ENCODE assay signal across 16 cellular contexts in genomic region chr9:27765266-27765665, GRCh38.
DNase-seq lines count a peak whose midpoint lies in the region; TF ChIP-seq lines count a peak whose summit lies in the region.
"Had no signal": no experiment of that assay in that cellular context is flagged by ENCODE, and none has a peak within 500 bp of the region (broad histone marks: within the 10 kb centered on the region; RNA-seq: fewer than 3 reads in every experiment).

No MANE protein-coding gene starts in this region.

- H3K27me3 Mint-ChIP-seq in H9 (ENCODE audit: low read depth) = no peaks in the 10 kb centered on the region

- in situ Hi-C loops in mammary epithelial cell (cut with MboI; ENCODE audit: low sequenced_read_pairs in 2 of 2) = no loop called here

- no peak overlapping the region for H3K27ac Mint-ChIP-seq in H9

- H2BK12ac ChIP-seq in neuronal stem cell (ENCODE audit: low read length) = no peak overlapping the region
- H2BK12ac ChIP-seq in H9 (ENCODE audit: insufficient read length, low read depth, low read length) = no peak overlapping the region

- BruUV-seq in mammary epithelial cell (replicated peaks; lab: Mats Ljungman, UMichigan) = no TSS peak

- no peaks in the 10 kb centered on the region for H3K36me3 ChIP-seq in mammary epithelial cell (ENCODE audit: insufficient read depth, low read length)
- H3K36me3 ChIP-seq in breast epithelium = no peaks in the 10 kb centered on the region
- no peaks in the 10 kb centered on the region for H3K36me3 ChIP-seq in neuronal stem cell (replicated peaks in 1 of 2; ENCODE audit: control insufficient read depth in 2 of 2, insufficient read depth in 2 of 2, low read length in 2 of 2)
- H3K36me3 ChIP-seq: MG63 had no signal

- H3K4me3 Mint-ChIP-seq in H9 = no peak overlapping the region

- H4K20me1 ChIP-seq in mammary epithelial cell (ENCODE audit: insufficient read depth, low read length) (no peaks in the 10 kb centered on the region), H9 (ENCODE audit: control insufficient read depth, insufficient read depth, insufficient read length) (no peaks in the 10 kb centered on the region)

- H3K79me2 ChIP-seq in mammary epithelial cell (ENCODE audit: insufficient read depth, low read length) (no peaks in the 10 kb centered on the region), H9 (ENCODE audit: insufficient read depth, low read length) (no peaks in the 10 kb centered on the region)

- dilution Hi-C loops in mammary epithelial cell (cut with HindIII; ENCODE audit: low sequenced_read_pairs) = no loop called here

- peaks cover 9 to 23% of the 10 kb centered on the region in 2 experiments; a peak in 3 of 4 replicates for H3K4me1 Mint-ChIP-seq in H9

- DNase-seq in mammary epithelial cell = peak; percentile 60
- no peak for DNase-seq in breast epithelium (ENCODE audit: low spot score in 2 of 2)
- peak; percentile 30 for DNase-seq in iris pigment epithelial cell (ENCODE audit: low read depth)
- no peak for DNase-seq in neuronal stem cell (ENCODE audit: low spot score)
- DNase-seq in NCI-H187 (lab: John Stamatoyannopoulos, UW) = no peak
- DNase-seq in H9 = no peak
- no peak for DNase-seq in UCSD-AML1 (lab: John Stamatoyannopoulos, UW; ENCODE audit: unreplicated experiment)
- DNase-seq in LoVo (ENCODE audit: low spot score) = no peak
- DNase-seq: 8988T, C1 segment of cervical spinal cord, KG1, MG63, NCI-H1092 treated with DMSO at 0.1 percent for 48 hours, NCI-H1694 treated with DMSO at 0.1 percent for 48 hours, NCI-H446 treated with DMSO at 0.1 percent for 48 hours, NCI-H774 had no signal

- no peak overlapping the region for H3K56ac ChIP-seq in H9 (ENCODE audit: insufficient read length, low read depth, low read length)

- H4K5ac ChIP-seq in H9 (ENCODE audit: insufficient read length, low read depth, low read length) = no peak overlapping the region

- H4K91ac ChIP-seq in neuronal stem cell (ENCODE audit: low read depth, low read length, poor library complexity) (no peak overlapping the region), H9 (ENCODE audit: insufficient read length, low read depth, low read length) (no peak overlapping the region)

- no peak overlapping the region for H2BK20ac ChIP-seq in H9 (ENCODE audit: low read depth, low read length, poor library complexity, severe bottlenecking)

- no peak overlapping the region for H3K4ac ChIP-seq in neuronal stem cell (ENCODE audit: low read length)
- H3K4ac ChIP-seq in H9 (ENCODE audit: low read depth, low read length) = no peak overlapping the region

- H2BK5ac ChIP-seq in neuronal stem cell (ENCODE audit: low read length) (no peak overlapping the region), H9 (ENCODE audit: insufficient read length, low read length) (no peak overlapping the region)

- H3K14ac ChIP-seq in neuronal stem cell (ENCODE audit: low read length) (no peak overlapping the region), H9 (ENCODE audit: insufficient read depth, low read length) (no peak overlapping the region)

- H3K36me3 Mint-ChIP-seq in H9 (ENCODE audit: insufficient read depth in 1 of 3, low read depth in 3 of 3) = peaks cover 0 to 4% (median 0%) of the 10 kb centered on the region in 3 experiments; a peak in 2 of 7 replicates

- H2AK5ac ChIP-seq in neuronal stem cell (ENCODE audit: low read depth, low read length) = no peak overlapping the region
- no peak overlapping the region for H2AK5ac ChIP-seq in H9 (ENCODE audit: insufficient read length, low read length)

- TF ChIP-seq CTCF in mammary epithelial cell (conservative IDR thresholded peaks at IDR 0.05 in 1 of 2, IDR thresholded peaks at IDR 0.05 in 1 of 2; ENCODE audit: extremely low read depth in 1 of 2, insufficient read depth in 1 of 2, low read depth in 1 of 2, low read length in 2 of 2) (no peak), breast epithelium (IDR thresholded peaks at IDR 0.05) (no peak), H9 (conservative IDR thresholded peaks at IDR 0.05) (no peak)

- H3K9me3 ChIP-seq in mammary epithelial cell (replicated peaks; ENCODE audit: insufficient read depth, low read length) (no peaks in the 10 kb centered on the region), breast epithelium (no peaks in the 10 kb centered on the region), neuronal stem cell (replicated peaks in 1 of 2; ENCODE audit: control insufficient read depth in 2 of 2, insufficient read depth in 1 of 2, low read depth in 1 of 2, low read length in 2 of 2) (peaks cover 0 to 7% of the 10 kb centered on the region in 2 donors), H9 (ENCODE audit: control insufficient read depth, low read depth, low read length) (peaks cover 7% of the 10 kb centered on the region)
- H3K9me3 ChIP-seq: MG63 had no signal

- H3K4me2 ChIP-seq in mammary epithelial cell (ENCODE audit: insufficient read depth, low read depth, low read length) (no peak overlapping the region), neuronal stem cell (ENCODE audit: insufficient read depth, low read length, poor library complexity, severe bottlenecking) (no peak overlapping the region), H9 (ENCODE audit: insufficient read depth, insufficient read length, low read length) (no peak overlapping the region)

- TF ChIP-seq POLR2A in breast epithelium (IDR thresholded peaks at IDR 0.05) = no peak

- H3K18ac ChIP-seq in neuronal stem cell (ENCODE audit: low read length) (no peak overlapping the region), H9 (ENCODE audit: insufficient read length, low read depth, low read length) (no peak overlapping the region)

- H3K9me3 Mint-ChIP-seq in H9 = peaks cover 0 to 5% of the 10 kb centered on the region in 2 experiments; a peak in 3 of 5 replicates

- no peak overlapping the region for H3K23ac ChIP-seq in neuronal stem cell (ENCODE audit: low read depth, low read length, poor library complexity)
- H3K23ac ChIP-seq in H9 (ENCODE audit: insufficient read length, low read depth, low read length) = no peak overlapping the region

- H3K4me1 ChIP-seq in mammary epithelial cell (ENCODE audit: insufficient read depth, low read length) = no peaks in the 10 kb centered on the region
- H3K4me1 ChIP-seq in breast epithelium = no peaks in the 10 kb centered on the region
- H3K4me1 ChIP-seq in neuronal stem cell (ENCODE audit: control insufficient read depth in 2 of 2, insufficient read depth in 1 of 2, low read depth in 1 of 2, low read length in 2 of 2) = peaks cover 2 to 12% of the 10 kb centered on the region in 2 donors
- peaks cover 4% of the 10 kb centered on the region; the same call in 1 of the 2 replicates for H3K4me1 ChIP-seq in H9 (ENCODE audit: insufficient read depth, low read length)

- no peak overlapping the region for H3K27ac ChIP-seq in mammary epithelial cell (ENCODE audit: insufficient read depth, low read depth, low read length)
- H3K27ac ChIP-seq in breast epithelium = peak overlapping the region in 1 of 2 donors; percentile 35
- H3K27ac ChIP-seq in neuronal stem cell (replicated peaks; ENCODE audit: low read length) = no peak overlapping the region
- H3K27ac ChIP-seq in H9 (ENCODE audit: insufficient read length, low read depth, low read length) = no peak overlapping the region

- intact Hi-C loops in mammary epithelial cell (cut with micrococcal nuclease) = no loop called here
- intact Hi-C loops in breast epithelium (cut with DNase I; ENCODE audit: low total_unique reads) = no loop called here

- H2AFZ ChIP-seq in mammary epithelial cell (ENCODE audit: low read depth, low read length) (no peak overlapping the region), neuronal stem cell (ENCODE audit: low read length) (peak overlapping the region; percentile 60), H9 (ENCODE audit: low read length) (no peak overlapping the region)

- H3K4me3 ChIP-seq in mammary epithelial cell (replicated peaks in 1 of 3; ENCODE audit: insufficient read depth in 1 of 3, low read depth in 2 of 3, low read length in 3 of 3) = no peak overlapping the region
- no peak overlapping the region for H3K4me3 ChIP-seq in breast epithelium
- no peak overlapping the region for H3K4me3 ChIP-seq in neuronal stem cell (ENCODE audit: low read length in 2 of 2)
- H3K4me3 ChIP-seq: MG63 had no signal

- H4K8ac ChIP-seq in neuronal stem cell (ENCODE audit: low read depth, low read length) = no peak overlapping the region
- H4K8ac ChIP-seq in H9 (replicated peaks; ENCODE audit: insufficient read length, low read depth, low read length) = no peak overlapping the region

- H2BK15ac ChIP-seq in neuronal stem cell (ENCODE audit: low read length) (no peak overlapping the region), H9 (ENCODE audit: low read depth, low read length) (no peak overlapping the region)

- H3T11ph ChIP-seq in H9 (ENCODE audit: low read length) = no peak overlapping the region

- no peak overlapping the region for H3K9ac ChIP-seq in mammary epithelial cell (ENCODE audit: insufficient read depth, low read length)
- H3K9ac ChIP-seq in neuronal stem cell (ENCODE audit: low read depth, low read length, poor library complexity) = no peak overlapping the region
- no peak overlapping the region for H3K9ac ChIP-seq in H9 (ENCODE audit: extremely low read depth, insufficient read length, low read length)

- H2BK120ac ChIP-seq in neuronal stem cell (ENCODE audit: low read depth, low read length) (no peak overlapping the region), H9 (ENCODE audit: low read depth, low read length, poor library complexity, severe bottlenecking) (no peak overlapping the region)

- CTCF ChIA-PET in mammary epithelial cell (lab: Charles Lee; ENCODE audit: low non-redundant PET) = no interaction called here

- no peaks in the 10 kb centered on the region for H3K23me2 ChIP-seq in H9 (ENCODE audit: insufficient read length, low read depth, low read length, poor library complexity, severe bottlenecking)

- H3K27me3 ChIP-seq in mammary epithelial cell (ENCODE audit: insufficient read depth, low read length) (no peaks in the 10 kb centered on the region), breast epithelium (no peaks in the 10 kb centered on the region), neuronal stem cell (ENCODE audit: control insufficient read depth in 3 of 3, insufficient read depth in 3 of 3, low read depth in 1 of 3, low read length in 3 of 3) (peaks cover 0 to 5% (median 0%) of the 10 kb centered on the region in 3 experiments), H9 (ENCODE audit: insufficient read depth, low read length) (no peaks in the 10 kb centered on the region)
- H3K27me3 ChIP-seq: MG63 had no signal

- H3K79me1 ChIP-seq in neuronal stem cell (ENCODE audit: low read depth, low read length) (no peaks in the 10 kb centered on the region), H9 (ENCODE audit: insufficient read depth, low read depth, low read length, poor library complexity, severe bottlenecking) (no peaks in the 10 kb centered on the region)

Comparison
In these comparisons a context has a peak if more than half of its experiments do, and no peak if none do; other contexts are left out.
1. DNase-seq: peak in mammary epithelial cell (single experiment) and iris pigment epithelial cell (single experiment); none in breast epithelium (0 of 2), neuronal stem cell (single experiment), NCI-H187 (0 of 2), H9 (single experiment), UCSD-AML1 (single experiment) and LoVo (single experiment).